In the genomic region with DNA sequence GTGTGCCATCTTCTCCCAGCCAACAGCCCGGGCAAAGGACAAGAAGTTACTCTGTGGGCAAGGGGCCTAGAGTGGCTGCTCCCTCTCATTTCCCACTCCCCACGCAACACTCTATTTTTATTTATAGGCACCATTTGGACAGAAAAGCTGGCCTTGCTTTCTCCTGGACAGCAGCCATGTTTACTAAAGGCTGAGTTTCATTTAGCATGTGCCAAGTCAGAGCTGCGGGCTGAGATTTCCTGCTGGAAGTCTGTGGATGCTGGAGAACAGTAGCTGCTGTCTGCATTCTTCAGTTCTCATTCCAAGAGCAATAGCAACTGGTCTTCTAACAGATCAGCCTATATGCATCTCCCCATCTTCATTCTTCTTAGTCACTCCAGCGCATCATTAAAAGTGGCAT, we compare ENCODE assay signal across 2 cellular contexts.
TF ChIP-seq lines count a peak whose summit lies in the region.

No MANE protein-coding gene starts in this region.

TF ChIP-seq in liver, 16 proteins besides CTCF, POLR2A, EP300 and RAD21:
- TF ChIP-seq FOXA2 (IDR thresholded peaks at IDR 0.05), result peak; percentile 26
- TF ChIP-seq FOXA1 (IDR thresholded peaks at IDR 0.05), result no peak
- TF ChIP-seq, protein P1, sequence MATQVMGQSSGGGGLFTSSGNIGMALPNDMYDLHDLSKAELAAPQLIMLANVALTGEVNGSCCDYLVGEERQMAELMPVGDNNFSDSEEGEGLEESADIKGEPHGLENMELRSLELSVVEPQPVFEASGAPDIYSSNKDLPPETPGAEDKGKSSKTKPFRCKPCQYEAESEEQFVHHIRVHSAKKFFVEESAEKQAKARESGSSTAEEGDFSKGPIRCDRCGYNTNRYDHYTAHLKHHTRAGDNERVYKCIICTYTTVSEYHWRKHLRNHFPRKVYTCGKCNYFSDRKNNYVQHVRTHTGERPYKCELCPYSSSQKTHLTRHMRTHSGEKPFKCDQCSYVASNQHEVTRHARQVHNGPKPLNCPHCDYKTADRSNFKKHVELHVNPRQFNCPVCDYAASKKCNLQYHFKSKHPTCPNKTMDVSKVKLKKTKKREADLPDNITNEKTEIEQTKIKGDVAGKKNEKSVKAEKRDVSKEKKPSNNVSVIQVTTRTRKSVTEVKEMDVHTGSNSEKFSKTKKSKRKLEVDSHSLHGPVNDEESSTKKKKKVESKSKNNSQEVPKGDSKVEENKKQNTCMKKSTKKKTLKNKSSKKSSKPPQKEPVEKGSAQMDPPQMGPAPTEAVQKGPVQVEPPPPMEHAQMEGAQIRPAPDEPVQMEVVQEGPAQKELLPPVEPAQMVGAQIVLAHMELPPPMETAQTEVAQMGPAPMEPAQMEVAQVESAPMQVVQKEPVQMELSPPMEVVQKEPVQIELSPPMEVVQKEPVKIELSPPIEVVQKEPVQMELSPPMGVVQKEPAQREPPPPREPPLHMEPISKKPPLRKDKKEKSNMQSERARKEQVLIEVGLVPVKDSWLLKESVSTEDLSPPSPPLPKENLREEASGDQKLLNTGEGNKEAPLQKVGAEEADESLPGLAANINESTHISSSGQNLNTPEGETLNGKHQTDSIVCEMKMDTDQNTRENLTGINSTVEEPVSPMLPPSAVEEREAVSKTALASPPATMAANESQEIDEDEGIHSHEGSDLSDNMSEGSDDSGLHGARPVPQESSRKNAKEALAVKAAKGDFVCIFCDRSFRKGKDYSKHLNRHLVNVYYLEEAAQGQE (IDR thresholded peaks at IDR 0.05), result no peak
- no peak for TF ChIP-seq HNF4G (IDR thresholded peaks at IDR 0.05)
- TF ChIP-seq TAF1 (conservative IDR thresholded peaks at IDR 0.05), result no peak
- TF ChIP-seq GABPA (IDR thresholded peaks at IDR 0.05 in 1 of 2, conservative IDR thresholded peaks at IDR 0.05 in 1 of 2), result no peak

TF ChIP-seq in HepG2, 621 proteins besides CTCF, POLR2A, EP300 and RAD21:
- TF ChIP-seq NFRKB (IDR thresholded peaks at IDR 0.05) (no peak), ZNF484 (CRISPR knock-in tag; IDR thresholded peaks at IDR 0.05; ENCODE audit: borderline replicate concordance, low read depth) (no peak), E2F2 (CRISPR knock-in tag; IDR thresholded peaks at IDR 0.05; ENCODE audit: borderline replicate concordance) (no peak), LRRFIP1 (CRISPR knock-in tag; conservative IDR thresholded peaks at IDR 0.05) (no peak), NFKB2 (CRISPR knock-in tag; IDR thresholded peaks at IDR 0.05; ENCODE audit: borderline replicate concordance) (no peak), NR2F2 (IDR thresholded peaks at IDR 0.05; ENCODE audit: borderline replicate concordance, low read depth) (no peak), POGZ (CRISPR knock-in tag; IDR thresholded peaks at IDR 0.05) (no peak), SMARCE1 (IDR thresholded peaks at IDR 0.05; ENCODE audit: borderline replicate concordance) (no peak), ZNF431 (CRISPR knock-in tag; IDR thresholded peaks at IDR 0.05; ENCODE audit: borderline replicate concordance, low read depth) (no peak), RARA (CRISPR knock-in tag; IDR thresholded peaks at IDR 0.05) (no peak), SALL2 (CRISPR knock-in tag; IDR thresholded peaks at IDR 0.05) (no peak), ZBTB20 (CRISPR knock-in tag; IDR thresholded peaks at IDR 0.05; ENCODE audit: borderline replicate concordance, low read depth) (no peak), MTA1 (CRISPR knock-in tag; IDR thresholded peaks at IDR 0.05; ENCODE audit: borderline replicate concordance) (no peak), ONECUT2 (CRISPR knock-in tag; IDR thresholded peaks at IDR 0.05) (no peak), ZNF720 (CRISPR knock-in tag; IDR thresholded peaks at IDR 0.05) (no peak), ZNF709 (CRISPR knock-in tag; IDR thresholded peaks at IDR 0.05) (no peak)
- TF ChIP-seq, protein P2, sequence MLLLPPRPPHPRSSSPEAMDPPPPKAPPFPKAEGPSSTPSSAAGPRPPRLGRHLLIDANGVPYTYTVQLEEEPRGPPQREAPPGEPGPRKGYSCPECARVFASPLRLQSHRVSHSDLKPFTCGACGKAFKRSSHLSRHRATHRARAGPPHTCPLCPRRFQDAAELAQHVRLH (CRISPR knock-in tag; IDR thresholded peaks at IDR 0.05; ENCODE audit: borderline replicate concordance, low read depth), result no peak
- TF ChIP-seq, protein P3, sequence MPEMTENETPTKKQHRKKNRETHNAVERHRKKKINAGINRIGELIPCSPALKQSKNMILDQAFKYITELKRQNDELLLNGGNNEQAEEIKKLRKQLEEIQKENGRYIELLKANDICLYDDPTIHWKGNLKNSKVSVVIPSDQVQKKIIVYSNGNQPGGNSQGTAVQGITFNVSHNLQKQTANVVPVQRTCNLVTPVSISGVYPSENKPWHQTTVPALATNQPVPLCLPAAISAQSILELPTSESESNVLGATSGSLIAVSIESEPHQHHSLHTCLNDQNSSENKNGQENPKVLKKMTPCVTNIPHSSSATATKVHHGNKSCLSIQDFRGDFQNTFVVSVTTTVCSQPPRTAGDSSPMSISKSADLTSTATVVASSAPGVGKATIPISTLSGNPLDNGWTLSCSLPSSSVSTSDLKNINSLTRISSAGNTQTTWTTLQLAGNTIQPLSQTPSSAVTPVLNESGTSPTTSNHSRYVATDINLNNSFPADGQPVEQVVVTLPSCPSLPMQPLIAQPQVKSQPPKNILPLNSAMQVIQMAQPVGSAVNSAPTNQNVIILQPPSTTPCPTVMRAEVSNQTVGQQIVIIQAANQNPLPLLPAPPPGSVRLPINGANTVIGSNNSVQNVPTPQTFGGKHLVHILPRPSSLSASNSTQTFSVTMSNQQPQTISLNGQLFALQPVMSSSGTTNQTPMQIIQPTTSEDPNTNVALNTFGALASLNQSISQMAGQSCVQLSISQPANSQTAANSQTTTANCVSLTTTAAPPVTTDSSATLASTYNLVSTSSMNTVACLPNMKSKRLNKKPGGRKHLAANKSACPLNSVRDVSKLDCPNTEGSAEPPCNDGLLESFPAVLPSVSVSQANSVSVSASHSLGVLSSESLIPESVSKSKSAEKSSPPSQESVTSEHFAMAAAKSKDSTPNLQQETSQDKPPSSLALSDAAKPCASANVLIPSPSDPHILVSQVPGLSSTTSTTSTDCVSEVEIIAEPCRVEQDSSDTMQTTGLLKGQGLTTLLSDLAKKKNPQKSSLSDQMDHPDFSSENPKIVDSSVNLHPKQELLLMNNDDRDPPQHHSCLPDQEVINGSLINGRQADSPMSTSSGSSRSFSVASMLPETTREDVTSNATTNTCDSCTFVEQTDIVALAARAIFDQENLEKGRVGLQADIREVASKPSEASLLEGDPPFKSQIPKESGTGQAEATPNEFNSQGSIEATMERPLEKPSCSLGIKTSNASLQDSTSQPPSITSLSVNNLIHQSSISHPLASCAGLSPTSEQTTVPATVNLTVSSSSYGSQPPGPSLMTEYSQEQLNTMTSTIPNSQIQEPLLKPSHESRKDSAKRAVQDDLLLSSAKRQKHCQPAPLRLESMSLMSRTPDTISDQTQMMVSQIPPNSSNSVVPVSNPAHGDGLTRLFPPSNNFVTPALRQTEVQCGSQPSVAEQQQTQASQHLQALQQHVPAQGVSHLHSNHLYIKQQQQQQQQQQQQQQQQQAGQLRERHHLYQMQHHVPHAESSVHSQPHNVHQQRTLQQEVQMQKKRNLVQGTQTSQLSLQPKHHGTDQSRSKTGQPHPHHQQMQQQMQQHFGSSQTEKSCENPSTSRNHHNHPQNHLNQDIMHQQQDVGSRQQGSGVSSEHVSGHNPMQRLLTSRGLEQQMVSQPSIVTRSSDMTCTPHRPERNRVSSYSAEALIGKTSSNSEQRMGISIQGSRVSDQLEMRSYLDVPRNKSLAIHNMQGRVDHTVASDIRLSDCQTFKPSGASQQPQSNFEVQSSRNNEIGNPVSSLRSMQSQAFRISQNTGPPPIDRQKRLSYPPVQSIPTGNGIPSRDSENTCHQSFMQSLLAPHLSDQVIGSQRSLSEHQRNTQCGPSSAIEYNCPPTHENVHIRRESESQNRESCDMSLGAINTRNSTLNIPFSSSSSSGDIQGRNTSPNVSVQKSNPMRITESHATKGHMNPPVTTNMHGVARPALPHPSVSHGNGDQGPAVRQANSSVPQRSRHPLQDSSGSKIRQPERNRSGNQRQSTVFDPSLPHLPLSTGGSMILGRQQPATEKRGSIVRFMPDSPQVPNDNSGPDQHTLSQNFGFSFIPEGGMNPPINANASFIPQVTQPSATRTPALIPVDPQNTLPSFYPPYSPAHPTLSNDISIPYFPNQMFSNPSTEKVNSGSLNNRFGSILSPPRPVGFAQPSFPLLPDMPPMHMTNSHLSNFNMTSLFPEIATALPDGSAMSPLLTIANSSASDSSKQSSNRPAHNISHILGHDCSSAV (CRISPR knock-in tag; IDR thresholded peaks at IDR 0.05; ENCODE audit: borderline replicate concordance), result no peak
